In genomic region chr10:95437669-95438068, GRCh38 we compare ENCODE assay signal across 18 cellular contexts.
"Had no signal": no experiment of that assay in that cellular context is flagged by ENCODE, and none has a peak within 500 bp of the region (broad histone marks: within the 10 kb centered on the region; RNA-seq: fewer than 3 reads in every experiment).

No MANE protein-coding gene starts in this region.

- ATAC-seq: activated naive CD8-positive, alpha-beta T cell treated with anti-CD3 and anti-CD28 coated beads, Interleukin-2, amount 50 U/mL, for 24 hours; activated T-helper 17 cell treated with anti-CD3 and anti-CD28 coated beads, Interleukin-2, amount 50 U/mL, for 72 hours; lower lobe of right lung; naive thymus-derived CD4-positive, alpha-beta T cell; stimulated activated naive CD8-positive, alpha-beta T cell treated with anti-CD3 and anti-CD28 coated beads, Interleukin-15, Interleukin-2, amounts not matched to agents 100 U/mL and 50 U/mL, for 24 hours had no signal

- H3K9me3 ChIP-seq: breast epithelium, lower lobe of right lung had no signal

- H3K27ac ChIP-seq: breast epithelium, epithelial cell of prostate, lower lobe of right lung, parathyroid adenoma had no signal

- H3K27ac Mint-ChIP-seq: activated naive CD4-positive, alpha-beta T cell treated with anti-CD3 and anti-CD28 coated beads for 36 hours; activated naive CD8-positive, alpha-beta T cell treated with anti-CD3 and anti-CD28 coated beads, Interleukin-2, amount 50 U/mL, for 24 hours; activated T-helper 17 cell treated with anti-CD3 and anti-CD28 coated beads, Interleukin-2, amount 50 U/mL, for 72 hours; naive thymus-derived CD4-positive, alpha-beta T cell had no signal

- H3K36me3 Mint-ChIP-seq: naive thymus-derived CD4-positive, alpha-beta T cell had no signal

- H3K4me1 Mint-ChIP-seq: activated T-helper 17 cell treated with anti-CD3 and anti-CD28 coated beads, Interleukin-2, amount 50 U/mL, for 72 hours had no signal

- H3K36me3 ChIP-seq: breast epithelium, lower lobe of right lung had no signal

- H3K4me1 ChIP-seq: breast epithelium had no signal

- H3K4me3 Mint-ChIP-seq: activated naive CD4-positive, alpha-beta T cell treated with anti-CD3 and anti-CD28 coated beads for 36 hours; activated naive CD8-positive, alpha-beta T cell treated with anti-CD3 and anti-CD28 coated beads, Interleukin-2, amount 50 U/mL, for 24 hours; activated T-helper 17 cell treated with anti-CD3 and anti-CD28 coated beads, Interleukin-2, amount 50 U/mL, for 72 hours; naive thymus-derived CD4-positive, alpha-beta T cell had no signal

- H3K27me3 Mint-ChIP-seq: activated naive CD8-positive, alpha-beta T cell treated with anti-CD3 and anti-CD28 coated beads, Interleukin-2, amount 50 U/mL, for 24 hours; activated T-helper 17 cell treated with anti-CD3 and anti-CD28 coated beads, Interleukin-2, amount 50 U/mL, for 72 hours had no signal

- H3K4me3 ChIP-seq: breast epithelium, lower lobe of right lung, smooth muscle cell had no signal

- H3K27me3 ChIP-seq: breast epithelium had no signal

- DNase-seq: activated CD4-positive, alpha-beta T cell treated with anti-CD3 and anti-CD28 coated beads, Interleukin-2, amount 50 U/mL, for 4 hours; activated CD4-positive, CD25-positive, alpha-beta regulatory T cell treated with anti-CD3 and anti-CD28 coated beads, Interleukin-2, amount 50 U/mL, for 72 hours; activated naive CD4-positive, alpha-beta T cell treated with anti-CD3 and anti-CD28 coated beads for 36 hours; activated naive CD8-positive, alpha-beta T cell treated with anti-CD3 and anti-CD28 coated beads, Interleukin-2, amount 50 U/mL, for 24 hours; aorta; hypothalamus; kidney glomerular epithelial cell; lower lobe of right lung; naive thymus-derived CD4-positive, alpha-beta T cell; stimulated activated CD4-positive, alpha-beta T cell treated with anti-CD3 and anti-CD28 coated beads, Interleukin-4, amount 100 ng/mL, for 4 hours; stimulated activated CD8-positive, alpha-beta memory T cell treated with anti-CD3 and anti-CD28 coated beads, Interleukin-4, amount 100 ng/mL, for 48 hours; stimulated activated naive CD8-positive, alpha-beta T cell treated with anti-CD3 and anti-CD28 coated beads, Interleukin-15, Interleukin-2, amounts not matched to agents 100 U/mL and 50 U/mL, for 24 hours; T-helper 9 cell had no signal
